ENCODE assay signal across 10 cellular contexts in the genomic region with DNA sequence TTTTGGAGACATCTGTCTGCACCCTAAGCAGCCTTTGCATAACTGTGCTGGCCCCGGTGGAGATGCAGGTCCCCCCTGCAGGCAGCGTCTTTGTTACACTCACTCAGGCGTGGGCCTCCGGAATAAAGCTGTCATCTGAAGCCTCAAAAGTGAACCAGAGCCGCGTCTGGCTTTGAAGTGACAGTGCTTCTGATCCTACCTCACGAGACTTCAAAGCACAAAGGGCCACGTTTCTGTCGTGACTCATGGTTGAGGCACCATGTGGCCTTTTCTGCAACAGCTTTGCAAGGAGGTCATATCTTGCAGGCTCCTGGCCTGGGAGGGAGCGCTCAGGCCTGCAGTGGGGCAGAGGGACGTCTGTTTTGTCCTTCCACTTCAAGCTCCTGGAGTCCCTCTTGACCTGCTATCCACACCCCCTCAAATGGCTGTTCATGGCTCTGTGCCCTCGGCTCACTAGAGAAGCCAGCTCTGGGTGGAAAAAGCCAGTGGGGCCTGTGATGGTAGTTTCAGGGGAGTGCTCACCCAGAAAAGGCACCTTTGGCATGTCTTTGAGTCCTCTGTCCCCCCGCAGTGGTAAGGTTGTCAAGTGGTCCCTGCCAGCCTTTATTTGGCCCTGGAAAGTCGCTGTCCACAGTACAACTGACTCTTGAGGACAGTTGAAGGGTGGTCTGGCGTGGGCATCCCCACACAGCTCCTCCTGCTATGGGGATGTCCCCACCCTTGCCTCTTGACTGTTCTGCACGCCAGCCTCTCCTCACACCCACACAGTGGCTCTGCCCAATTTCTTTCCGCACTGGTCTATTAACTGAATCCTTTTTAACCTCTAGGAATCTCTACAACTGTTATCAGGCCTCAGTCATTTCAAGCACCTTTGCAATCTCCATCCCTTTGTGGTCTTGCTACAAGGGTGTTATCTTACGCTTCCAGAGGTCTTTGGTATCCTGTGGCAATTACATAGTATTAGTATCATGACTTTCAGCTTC. TPM values are rescaled to one million over a fixed set of nuclear protein-coding genes. Genes with fewer than 3 reads are reported as not detected.
DNase-seq lines count a peak whose midpoint lies in the region; ATAC-seq, FAIRE-seq and TF ChIP-seq lines count a peak whose summit lies in the region.
"Had no signal": no experiment of that assay in that cellular context is flagged by ENCODE, and none has a peak within 500 bp of the region (broad histone marks: within the 10 kb centered on the region; RNA-seq: fewer than 3 reads in every experiment).

No MANE protein-coding gene starts in this region.

- H3K9me3 ChIP-seq in T-helper 17 cell (ENCODE audit: control insufficient read depth, low read length, poor library complexity, severe bottlenecking) (no peaks in the 10 kb centered on the region), esophagus squamous epithelium (no peaks in the 10 kb centered on the region)
- H3K9me3 ChIP-seq: ascending aorta had no signal

- TF ChIP-seq CTCF in AG10803 (conservative IDR thresholded peaks at IDR 0.05; ENCODE audit: low read length) (no peak), esophagus squamous epithelium (IDR thresholded peaks at IDR 0.05) (no peak)

- peaks cover 33% of the 10 kb centered on the region for H3K4me1 Mint-ChIP-seq in T-helper 17 cell
- H3K4me1 Mint-ChIP-seq in activated naive CD4-positive, alpha-beta T cell treated with anti-CD3 and anti-CD28 coated beads, Interleukin-2, amount 50 U/mL, for 24 hours, result peaks cover 63% of the 10 kb centered on the region

- no peak overlapping the region for H3K27ac Mint-ChIP-seq in T-helper 17 cell
- H3K27ac Mint-ChIP-seq in activated naive CD4-positive, alpha-beta T cell treated with anti-CD3 and anti-CD28 coated beads, Interleukin-2, amount 50 U/mL, for 24 hours, result peak overlapping the region; percentile 88
- H3K27ac Mint-ChIP-seq: B cell had no signal

- H3K36me3 Mint-ChIP-seq in T-helper 17 cell (ENCODE audit: low read depth), result peaks cover 6% of the 10 kb centered on the region
- H3K36me3 Mint-ChIP-seq in activated naive CD4-positive, alpha-beta T cell treated with anti-CD3 and anti-CD28 coated beads, Interleukin-2, amount 50 U/mL, for 24 hours, result peaks cover 16% of the 10 kb centered on the region

- no peak overlapping the region for H3K4me3 Mint-ChIP-seq in T-helper 17 cell
- peak overlapping the region; percentile 71 for H3K4me3 Mint-ChIP-seq in activated naive CD4-positive, alpha-beta T cell treated with anti-CD3 and anti-CD28 coated beads, Interleukin-2, amount 50 U/mL, for 24 hours
- H3K4me3 Mint-ChIP-seq: B cell had no signal

- intact Hi-C loops in esophagus squamous epithelium (cut with DNase I), result no loop called here

- peaks cover 0 to 21% (median 0%) of the 10 kb centered on the region in 4 donors for H3K27me3 ChIP-seq in esophagus squamous epithelium
- H3K27me3 ChIP-seq: ascending aorta had no signal

- TF ChIP-seq POLR2A in esophagus squamous epithelium (IDR thresholded peaks at IDR 0.05), result no peak

- H3K9me3 Mint-ChIP-seq in activated naive CD4-positive, alpha-beta T cell treated with anti-CD3 and anti-CD28 coated beads, Interleukin-2, amount 50 U/mL, for 24 hours, result no peaks in the 10 kb centered on the region

- 68 to 81% methylated on average over 8 to 9 of the region's 18 CpGs for WGBS in esophagus squamous epithelium, 2 donors

- H3K4me1 ChIP-seq in esophagus squamous epithelium, result peaks cover 0 to 11% (median 0%) of the 10 kb centered on the region in 3 donors
- H3K4me1 ChIP-seq: ascending aorta had no signal

- H3K36me3 ChIP-seq in esophagus squamous epithelium, result no peaks in the 10 kb centered on the region
- H3K36me3 ChIP-seq: ascending aorta had no signal

- FAIRE-seq in HTR-8/SVneo (lab: Jason Lieb, UNC), result no peak

- ATAC-seq in T-helper 17 cell (peak; percentile 87), HG02870 (IDR thresholded peaks at IDR 0.05; ENCODE audit: unreplicated experiment) (no peak), GM21367 (IDR thresholded peaks at IDR 0.05; ENCODE audit: unreplicated experiment) (no peak)

- H3K4me3 ChIP-seq in AG10803 (ENCODE audit: low read length) (no peak overlapping the region), esophagus squamous epithelium (no peak overlapping the region)
- H3K4me3 ChIP-seq: ascending aorta had no signal

- DNase-seq in AG10803 (ENCODE audit: low read depth) (peak; percentile 6), T-helper 17 cell (peak in 2 of 3 donors; percentile 24 to 44), retina (peak; percentile 52), HTR-8/SVneo (ENCODE audit: insufficient read length, low spot score) (no peak), esophagus squamous epithelium (lab: John Stamatoyannopoulos, UW) (no peak)

- no peak overlapping the region for H3K27ac ChIP-seq in esophagus squamous epithelium
- H3K27ac ChIP-seq: ascending aorta had no signal

- peaks cover 6% of the 10 kb centered on the region for H3K27me3 Mint-ChIP-seq in T-helper 17 cell
- peaks cover 3% of the 10 kb centered on the region for H3K27me3 Mint-ChIP-seq in activated naive CD4-positive, alpha-beta T cell treated with anti-CD3 and anti-CD28 coated beads, Interleukin-2, amount 50 U/mL, for 24 hours
- H3K27me3 Mint-ChIP-seq: B cell had no signal

RNA-seq across cellular contexts. Expression of gene GPR55, which starts 19.3 kb away (rescaled TPM):
- total RNA-seq in T-helper 17 cell (1 to 10 TPM; 3.8 to 8.3 TPM), esophagus squamous epithelium (under 1 TPM; 0.61 to 0.88 (median 0.78) TPM)
- total RNA-seq: ascending aorta had no signal

RNA-seq across cellular contexts. Expression of gene ITM2C, which starts 41.0 kb away (rescaled TPM):
- 10 to 100 TPM; 15.3 to 18.6 TPM for total RNA-seq in T-helper 17 cell
- total RNA-seq in esophagus squamous epithelium, result 10 to 100 TPM in 2 of 4 donors, 1 to 10 TPM in 2; 3.8 to 31.9 (median 10.3) TPM

Comparison
In these comparisons a context has a peak if more than half of its experiments do, and no peak if none do; other contexts are left out.
1. DNase-seq: peak in AG10803 (single experiment), T-helper 17 cell (2 of 3) and retina (single experiment); none in HTR-8/SVneo (single experiment) and esophagus squamous epithelium (single experiment).